ENCODE assay signal across 1 cellular context in the genomic region with DNA sequence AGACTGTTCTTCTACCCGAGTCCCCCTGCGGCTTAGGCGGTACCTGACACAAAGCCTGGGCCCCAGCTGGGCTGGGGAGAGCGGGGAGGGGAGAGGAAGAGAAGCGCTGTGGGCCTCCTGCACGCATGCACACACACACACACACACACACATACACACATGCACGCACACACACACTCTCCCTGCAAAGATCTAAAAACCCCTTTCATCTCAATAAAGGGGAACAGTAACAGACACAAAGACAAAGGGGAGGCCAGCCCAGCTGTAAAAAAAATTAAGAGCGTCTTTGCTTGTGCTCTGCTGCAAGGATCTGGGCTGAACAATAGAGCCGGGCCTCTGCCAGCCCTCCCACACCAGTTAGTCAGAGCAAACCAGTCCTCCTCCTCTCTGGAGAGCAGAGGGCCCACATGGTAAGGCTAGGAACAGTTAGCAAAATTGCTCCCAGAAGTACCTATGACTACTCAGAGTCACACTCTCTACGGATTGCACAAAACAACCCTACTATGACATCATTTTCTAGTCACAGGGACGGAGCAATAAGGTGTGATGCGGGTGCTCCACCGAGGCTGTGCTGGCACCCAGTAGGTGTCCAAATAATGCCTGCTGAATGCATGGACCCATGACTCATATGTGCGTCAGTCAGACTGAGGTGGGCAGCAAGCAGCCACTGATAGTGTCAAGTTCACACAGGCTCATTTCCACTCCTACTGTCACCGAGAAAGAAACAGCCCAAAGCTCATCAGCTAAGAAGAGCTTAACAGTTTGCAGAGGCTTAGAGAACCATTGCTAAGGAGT.
TF ChIP-seq lines count a peak whose summit lies in the region.

No MANE protein-coding gene starts in this region.

TF ChIP-seq in HEK293, 187 proteins besides CTCF, POLR2A, EP300 and RAD21 (continued from another document and continues in another):
- TF ChIP-seq, protein P1, sequence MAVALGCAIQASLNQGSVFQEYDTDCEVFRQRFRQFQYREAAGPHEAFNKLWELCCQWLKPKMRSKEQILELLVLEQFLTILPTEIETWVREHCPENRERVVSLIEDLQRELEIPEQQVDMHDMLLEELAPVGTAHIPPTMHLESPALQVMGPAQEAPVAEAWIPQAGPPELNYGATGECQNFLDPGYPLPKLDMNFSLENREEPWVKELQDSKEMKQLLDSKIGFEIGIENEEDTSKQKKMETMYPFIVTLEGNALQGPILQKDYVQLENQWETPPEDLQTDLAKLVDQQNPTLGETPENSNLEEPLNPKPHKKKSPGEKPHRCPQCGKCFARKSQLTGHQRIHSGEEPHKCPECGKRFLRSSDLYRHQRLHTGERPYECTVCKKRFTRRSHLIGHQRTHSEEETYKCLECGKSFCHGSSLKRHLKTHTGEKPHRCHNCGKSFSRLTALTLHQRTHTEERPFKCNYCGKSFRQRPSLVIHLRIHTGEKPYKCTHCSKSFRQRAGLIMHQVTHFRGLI (tag by site-specific recombination; IDR thresholded peaks at IDR 0.05), result peak; percentile 27; the same call in 1 of the 2 replicates
- no peak for TF ChIP-seq BCL11B (tag by site-specific recombination; IDR thresholded peaks at IDR 0.05; ENCODE audit: low read depth)
- TF ChIP-seq ZNF132 (tag by site-specific recombination; IDR thresholded peaks at IDR 0.05; ENCODE audit: borderline replicate concordance), result no peak
- peak; percentile 94 for TF ChIP-seq GLIS1 (tag by site-specific recombination; IDR thresholded peaks at IDR 0.05)
- TF ChIP-seq, protein P2, sequence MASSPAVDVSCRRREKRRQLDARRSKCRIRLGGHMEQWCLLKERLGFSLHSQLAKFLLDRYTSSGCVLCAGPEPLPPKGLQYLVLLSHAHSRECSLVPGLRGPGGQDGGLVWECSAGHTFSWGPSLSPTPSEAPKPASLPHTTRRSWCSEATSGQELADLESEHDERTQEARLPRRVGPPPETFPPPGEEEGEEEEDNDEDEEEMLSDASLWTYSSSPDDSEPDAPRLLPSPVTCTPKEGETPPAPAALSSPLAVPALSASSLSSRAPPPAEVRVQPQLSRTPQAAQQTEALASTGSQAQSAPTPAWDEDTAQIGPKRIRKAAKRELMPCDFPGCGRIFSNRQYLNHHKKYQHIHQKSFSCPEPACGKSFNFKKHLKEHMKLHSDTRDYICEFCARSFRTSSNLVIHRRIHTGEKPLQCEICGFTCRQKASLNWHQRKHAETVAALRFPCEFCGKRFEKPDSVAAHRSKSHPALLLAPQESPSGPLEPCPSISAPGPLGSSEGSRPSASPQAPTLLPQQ (tag by site-specific recombination; IDR thresholded peaks at IDR 0.05), result peak; percentile 98
- TF ChIP-seq ZNF76 (tag by site-specific recombination; IDR thresholded peaks at IDR 0.05; ENCODE audit: borderline replicate concordance, low read depth), result peak; percentile 52; the same call in 1 of the 2 replicates
- TF ChIP-seq, protein P3, sequence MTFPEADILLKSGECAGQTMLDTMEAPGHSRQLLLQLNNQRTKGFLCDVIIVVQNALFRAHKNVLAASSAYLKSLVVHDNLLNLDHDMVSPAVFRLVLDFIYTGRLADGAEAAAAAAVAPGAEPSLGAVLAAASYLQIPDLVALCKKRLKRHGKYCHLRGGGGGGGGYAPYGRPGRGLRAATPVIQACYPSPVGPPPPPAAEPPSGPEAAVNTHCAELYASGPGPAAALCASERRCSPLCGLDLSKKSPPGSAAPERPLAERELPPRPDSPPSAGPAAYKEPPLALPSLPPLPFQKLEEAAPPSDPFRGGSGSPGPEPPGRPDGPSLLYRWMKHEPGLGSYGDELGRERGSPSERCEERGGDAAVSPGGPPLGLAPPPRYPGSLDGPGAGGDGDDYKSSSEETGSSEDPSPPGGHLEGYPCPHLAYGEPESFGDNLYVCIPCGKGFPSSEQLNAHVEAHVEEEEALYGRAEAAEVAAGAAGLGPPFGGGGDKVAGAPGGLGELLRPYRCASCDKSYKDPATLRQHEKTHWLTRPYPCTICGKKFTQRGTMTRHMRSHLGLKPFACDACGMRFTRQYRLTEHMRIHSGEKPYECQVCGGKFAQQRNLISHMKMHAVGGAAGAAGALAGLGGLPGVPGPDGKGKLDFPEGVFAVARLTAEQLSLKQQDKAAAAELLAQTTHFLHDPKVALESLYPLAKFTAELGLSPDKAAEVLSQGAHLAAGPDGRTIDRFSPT (tag by site-specific recombination; IDR thresholded peaks at IDR 0.05), result peak; percentile 94
- no peak for TF ChIP-seq SALL2 (tag by site-specific recombination; IDR thresholded peaks at IDR 0.05; ENCODE audit: borderline replicate concordance)
- TF ChIP-seq ZNF184 (tag by site-specific recombination; IDR thresholded peaks at IDR 0.05), result peak; percentile 77; the same call in 1 of the 2 replicates
- TF ChIP-seq ZBTB17 (tag by site-specific recombination; IDR thresholded peaks at IDR 0.05), result peak; percentile 90
- TF ChIP-seq, protein P4, sequence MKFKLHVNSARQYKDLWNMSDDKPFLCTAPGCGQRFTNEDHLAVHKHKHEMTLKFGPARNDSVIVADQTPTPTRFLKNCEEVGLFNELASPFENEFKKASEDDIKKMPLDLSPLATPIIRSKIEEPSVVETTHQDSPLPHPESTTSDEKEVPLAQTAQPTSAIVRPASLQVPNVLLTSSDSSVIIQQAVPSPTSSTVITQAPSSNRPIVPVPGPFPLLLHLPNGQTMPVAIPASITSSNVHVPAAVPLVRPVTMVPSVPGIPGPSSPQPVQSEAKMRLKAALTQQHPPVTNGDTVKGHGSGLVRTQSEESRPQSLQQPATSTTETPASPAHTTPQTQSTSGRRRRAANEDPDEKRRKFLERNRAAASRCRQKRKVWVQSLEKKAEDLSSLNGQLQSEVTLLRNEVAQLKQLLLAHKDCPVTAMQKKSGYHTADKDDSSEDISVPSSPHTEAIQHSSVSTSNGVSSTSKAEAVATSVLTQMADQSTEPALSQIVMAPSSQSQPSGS (tag by site-specific recombination; IDR thresholded peaks at IDR 0.05; ENCODE audit: low read depth), result peak; percentile 97
- TF ChIP-seq GLI4 (tag by site-specific recombination; IDR thresholded peaks at IDR 0.05), result no peak
- peak; percentile 75 for TF ChIP-seq ZFHX2 (tag by site-specific recombination; conservative IDR thresholded peaks at IDR 0.05)
- TF ChIP-seq, protein P5, sequence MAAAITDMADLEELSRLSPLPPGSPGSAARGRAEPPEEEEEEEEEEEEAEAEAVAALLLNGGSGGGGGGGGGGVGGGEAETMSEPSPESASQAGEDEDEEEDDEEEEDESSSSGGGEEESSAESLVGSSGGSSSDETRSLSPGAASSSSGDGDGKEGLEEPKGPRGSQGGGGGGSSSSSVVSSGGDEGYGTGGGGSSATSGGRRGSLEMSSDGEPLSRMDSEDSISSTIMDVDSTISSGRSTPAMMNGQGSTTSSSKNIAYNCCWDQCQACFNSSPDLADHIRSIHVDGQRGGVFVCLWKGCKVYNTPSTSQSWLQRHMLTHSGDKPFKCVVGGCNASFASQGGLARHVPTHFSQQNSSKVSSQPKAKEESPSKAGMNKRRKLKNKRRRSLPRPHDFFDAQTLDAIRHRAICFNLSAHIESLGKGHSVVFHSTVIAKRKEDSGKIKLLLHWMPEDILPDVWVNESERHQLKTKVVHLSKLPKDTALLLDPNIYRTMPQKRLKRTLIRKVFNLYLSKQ (tag by site-specific recombination; IDR thresholded peaks at IDR 0.05; ENCODE audit: borderline replicate concordance), result no peak
- TF ChIP-seq FEZF1 (tag by site-specific recombination; IDR thresholded peaks at IDR 0.05), result peak; percentile 19
- peak; percentile 75; the same call in 1 of the 2 replicates for TF ChIP-seq TRIM28 (IDR thresholded peaks at IDR 0.05; ENCODE audit: borderline replicate concordance, low read length)
- TF ChIP-seq, protein P6, sequence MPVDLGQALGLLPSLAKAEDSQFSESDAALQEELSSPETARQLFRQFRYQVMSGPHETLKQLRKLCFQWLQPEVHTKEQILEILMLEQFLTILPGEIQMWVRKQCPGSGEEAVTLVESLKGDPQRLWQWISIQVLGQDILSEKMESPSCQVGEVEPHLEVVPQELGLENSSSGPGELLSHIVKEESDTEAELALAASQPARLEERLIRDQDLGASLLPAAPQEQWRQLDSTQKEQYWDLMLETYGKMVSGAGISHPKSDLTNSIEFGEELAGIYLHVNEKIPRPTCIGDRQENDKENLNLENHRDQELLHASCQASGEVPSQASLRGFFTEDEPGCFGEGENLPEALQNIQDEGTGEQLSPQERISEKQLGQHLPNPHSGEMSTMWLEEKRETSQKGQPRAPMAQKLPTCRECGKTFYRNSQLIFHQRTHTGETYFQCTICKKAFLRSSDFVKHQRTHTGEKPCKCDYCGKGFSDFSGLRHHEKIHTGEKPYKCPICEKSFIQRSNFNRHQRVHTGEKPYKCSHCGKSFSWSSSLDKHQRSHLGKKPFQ (tag by site-specific recombination; IDR thresholded peaks at IDR 0.05), result peak; percentile 94
- TF ChIP-seq, protein P7, sequence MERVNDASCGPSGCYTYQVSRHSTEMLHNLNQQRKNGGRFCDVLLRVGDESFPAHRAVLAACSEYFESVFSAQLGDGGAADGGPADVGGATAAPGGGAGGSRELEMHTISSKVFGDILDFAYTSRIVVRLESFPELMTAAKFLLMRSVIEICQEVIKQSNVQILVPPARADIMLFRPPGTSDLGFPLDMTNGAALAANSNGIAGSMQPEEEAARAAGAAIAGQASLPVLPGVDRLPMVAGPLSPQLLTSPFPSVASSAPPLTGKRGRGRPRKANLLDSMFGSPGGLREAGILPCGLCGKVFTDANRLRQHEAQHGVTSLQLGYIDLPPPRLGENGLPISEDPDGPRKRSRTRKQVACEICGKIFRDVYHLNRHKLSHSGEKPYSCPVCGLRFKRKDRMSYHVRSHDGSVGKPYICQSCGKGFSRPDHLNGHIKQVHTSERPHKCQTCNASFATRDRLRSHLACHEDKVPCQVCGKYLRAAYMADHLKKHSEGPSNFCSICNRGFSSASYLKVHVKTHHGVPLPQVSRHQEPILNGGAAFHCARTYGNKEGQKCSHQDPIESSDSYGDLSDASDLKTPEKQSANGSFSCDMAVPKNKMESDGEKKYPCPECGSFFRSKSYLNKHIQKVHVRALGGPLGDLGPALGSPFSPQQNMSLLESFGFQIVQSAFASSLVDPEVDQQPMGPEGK (tag by site-specific recombination; IDR thresholded peaks at IDR 0.05), result peak; percentile 79
- 0 out of 2 replicates have a peak, but pooled peaks have one; percentile 42 for TF ChIP-seq ZSCAN16 (tag by site-specific recombination; IDR thresholded peaks at IDR 0.05)
- TF ChIP-seq ZNF239 (tag by site-specific recombination; IDR thresholded peaks at IDR 0.05), result no peak
- peak; percentile 89 for TF ChIP-seq OSR2 (tag by site-specific recombination; IDR thresholded peaks at IDR 0.05)
- no peak for TF ChIP-seq ZNF473 (tag by site-specific recombination; IDR thresholded peaks at IDR 0.05)
- TF ChIP-seq EGR2 (tag by site-specific recombination; IDR thresholded peaks at IDR 0.05; ENCODE audit: low read depth), result peak; percentile 58; the same call in 1 of the 2 replicates
- TF ChIP-seq ZNF501 (tag by site-specific recombination; IDR thresholded peaks at IDR 0.05), result peak; percentile 46; the same call in 1 of the 2 replicates
- TF ChIP-seq ZNF16 (tag by site-specific recombination; IDR thresholded peaks at IDR 0.05; ENCODE audit: low read depth), result 0 out of 2 replicates have a peak, but pooled peaks have one; percentile 32
- no peak for TF ChIP-seq ZNF266 (tag by site-specific recombination; IDR thresholded peaks at IDR 0.05; ENCODE audit: low read depth)
- peak; percentile 98 for TF ChIP-seq ZNF24 (tag by site-specific recombination; IDR thresholded peaks at IDR 0.05)
- TF ChIP-seq ZNF48 (tag by site-specific recombination; IDR thresholded peaks at IDR 0.05), result no peak
- TF ChIP-seq ZNF133 (tag by site-specific recombination; IDR thresholded peaks at IDR 0.05), result no peak
- peak; percentile 99 for TF ChIP-seq ZBTB21 (tag by site-specific recombination; IDR thresholded peaks at IDR 0.05)
- no peak for TF ChIP-seq ZNF768 (tag by site-specific recombination; IDR thresholded peaks at IDR 0.05)
- TF ChIP-seq ZNF324 (tag by site-specific recombination; IDR thresholded peaks at IDR 0.05), result peak; percentile 90
- TF ChIP-seq, protein P8, sequence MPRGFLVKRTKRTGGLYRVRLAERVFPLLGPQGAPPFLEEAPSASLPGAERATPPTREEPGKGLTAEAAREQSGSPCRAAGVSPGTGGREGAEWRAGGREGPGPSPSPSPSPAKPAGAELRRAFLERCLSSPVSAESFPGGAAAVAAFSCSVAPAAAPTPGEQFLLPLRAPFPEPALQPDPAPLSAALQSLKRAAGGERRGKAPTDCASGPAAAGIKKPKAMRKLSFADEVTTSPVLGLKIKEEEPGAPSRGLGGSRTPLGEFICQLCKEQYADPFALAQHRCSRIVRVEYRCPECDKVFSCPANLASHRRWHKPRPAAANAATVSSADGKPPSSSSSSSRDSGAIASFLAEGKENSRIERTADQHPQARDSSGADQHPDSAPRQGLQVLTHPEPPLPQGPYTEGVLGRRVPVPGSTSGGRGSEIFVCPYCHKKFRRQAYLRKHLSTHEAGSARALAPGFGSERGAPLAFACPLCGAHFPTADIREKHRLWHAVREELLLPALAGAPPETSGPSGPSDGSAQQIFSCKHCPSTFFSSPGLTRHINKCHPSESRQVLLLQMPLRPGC (tag by site-specific recombination; IDR thresholded peaks at IDR 0.05), result peak; percentile 96
- TF ChIP-seq, protein P9, sequence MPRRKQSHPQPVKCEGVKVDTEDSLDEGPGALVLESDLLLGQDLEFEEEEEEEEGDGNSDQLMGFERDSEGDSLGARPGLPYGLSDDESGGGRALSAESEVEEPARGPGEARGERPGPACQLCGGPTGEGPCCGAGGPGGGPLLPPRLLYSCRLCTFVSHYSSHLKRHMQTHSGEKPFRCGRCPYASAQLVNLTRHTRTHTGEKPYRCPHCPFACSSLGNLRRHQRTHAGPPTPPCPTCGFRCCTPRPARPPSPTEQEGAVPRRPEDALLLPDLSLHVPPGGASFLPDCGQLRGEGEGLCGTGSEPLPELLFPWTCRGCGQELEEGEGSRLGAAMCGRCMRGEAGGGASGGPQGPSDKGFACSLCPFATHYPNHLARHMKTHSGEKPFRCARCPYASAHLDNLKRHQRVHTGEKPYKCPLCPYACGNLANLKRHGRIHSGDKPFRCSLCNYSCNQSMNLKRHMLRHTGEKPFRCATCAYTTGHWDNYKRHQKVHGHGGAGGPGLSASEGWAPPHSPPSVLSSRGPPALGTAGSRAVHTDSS (tag by site-specific recombination; IDR thresholded peaks at IDR 0.05), result no peak
- peak; percentile 41; the same call in 1 of the 2 replicates for TF ChIP-seq ZBTB8A (tag by site-specific recombination; IDR thresholded peaks at IDR 0.05)
- peak; percentile 64; the same call in 1 of the 2 replicates for TF ChIP-seq ZBTB20 (tag by site-specific recombination; IDR thresholded peaks at IDR 0.05)
- TF ChIP-seq, protein P10, sequence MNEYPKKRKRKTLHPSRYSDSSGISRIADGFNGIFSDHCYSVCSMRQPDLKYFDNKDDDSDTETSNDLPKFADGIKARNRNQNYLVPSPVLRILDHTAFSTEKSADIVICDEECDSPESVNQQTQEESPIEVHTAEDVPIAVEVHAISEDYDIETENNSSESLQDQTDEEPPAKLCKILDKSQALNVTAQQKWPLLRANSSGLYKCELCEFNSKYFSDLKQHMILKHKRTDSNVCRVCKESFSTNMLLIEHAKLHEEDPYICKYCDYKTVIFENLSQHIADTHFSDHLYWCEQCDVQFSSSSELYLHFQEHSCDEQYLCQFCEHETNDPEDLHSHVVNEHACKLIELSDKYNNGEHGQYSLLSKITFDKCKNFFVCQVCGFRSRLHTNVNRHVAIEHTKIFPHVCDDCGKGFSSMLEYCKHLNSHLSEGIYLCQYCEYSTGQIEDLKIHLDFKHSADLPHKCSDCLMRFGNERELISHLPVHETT (tag by site-specific recombination; IDR thresholded peaks at IDR 0.05), result peak; percentile 92
- TF ChIP-seq ZNF366 (tag by site-specific recombination; conservative IDR thresholded peaks at IDR 0.05), result peak; percentile 83
- TF ChIP-seq SETDB1 (IDR thresholded peaks at IDR 0.05; ENCODE audit: insufficient read length, low read length), result peak; percentile 22
- TF ChIP-seq ZNF549 (tag by site-specific recombination; IDR thresholded peaks at IDR 0.05), result no peak
